ENCODE assay signal across 15 cellular contexts in the genomic region with DNA sequence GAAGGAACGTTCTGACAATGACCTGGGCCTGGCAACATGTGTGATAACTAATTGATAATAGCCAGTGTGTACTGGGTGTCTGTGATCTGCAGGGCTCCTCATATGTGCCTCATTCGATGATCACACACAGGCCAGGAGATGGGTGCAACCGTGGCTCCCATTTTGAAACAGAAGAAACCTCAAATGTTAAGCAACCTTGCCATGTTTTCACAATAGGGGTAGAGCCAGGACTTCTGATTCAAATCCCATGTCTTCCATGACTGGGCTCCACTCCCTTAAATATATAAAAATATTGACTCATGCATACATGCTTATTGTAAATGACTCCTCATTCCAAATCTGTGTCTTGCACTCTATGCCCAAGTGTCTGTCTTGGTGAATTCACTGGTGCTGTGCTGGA. TPM values are rescaled to one million over a fixed set of nuclear protein-coding genes. Genes with fewer than 3 reads are reported as not detected.
DNase-seq lines count a peak whose midpoint lies in the region; ATAC-seq and TF ChIP-seq lines count a peak whose summit lies in the region.
"Had no signal": no experiment of that assay in that cellular context is flagged by ENCODE, and none has a peak within 500 bp of the region (broad histone marks: within the 10 kb centered on the region; RNA-seq: fewer than 3 reads in every experiment).

No MANE protein-coding gene starts in this region.

- H3K4me3 Mint-ChIP-seq in CD14-positive monocyte, result peak overlapping the region in 1 of 2 donors; percentile 36
- H3K4me3 Mint-ChIP-seq in central memory CD8-positive, alpha-beta T cell, result no peak overlapping the region
- no peak overlapping the region for H3K4me3 Mint-ChIP-seq in natural killer cell treated with Interleukin-12 subunit alpha and Interleukin-12 subunit beta and Interleukin-15 and Interleukin-18, amount 100 ng/mL, for 72 hours
- H3K4me3 Mint-ChIP-seq: stimulated activated naive B cell treated with anti-CD40 and anti-IgM and Interleukin-4, amounts not matched to agents 10 μg/mL and 1 μg/mL and 100 μg/mL, for 72 hours had no signal

- peak overlapping the region; percentile 71 to 87 (median 80) for H3K27ac Mint-ChIP-seq in CD14-positive monocyte
- H3K27ac Mint-ChIP-seq in central memory CD8-positive, alpha-beta T cell (ENCODE audit: low read depth), result peak overlapping the region; percentile 99
- H3K27ac Mint-ChIP-seq in natural killer cell treated with Interleukin-12 subunit alpha and Interleukin-12 subunit beta and Interleukin-15 and Interleukin-18, amount 100 ng/mL, for 72 hours, result peak overlapping the region; percentile 5 to 76
- H3K27ac Mint-ChIP-seq: stimulated activated naive B cell treated with anti-CD40 and anti-IgM and Interleukin-4, amounts not matched to agents 10 μg/mL and 1 μg/mL and 100 μg/mL, for 72 hours had no signal

- no peak for ATAC-seq in central memory CD8-positive, alpha-beta T cell (replicated peaks; ENCODE audit: extremely low read depth, poor library complexity, severe bottlenecking)
- ATAC-seq in natural killer cell treated with Interleukin-12 subunit alpha and Interleukin-12 subunit beta and Interleukin-15 and Interleukin-18, amount 100 ng/mL, for 72 hours, result peak; percentile 50 to 68
- ATAC-seq: left cardiac atrium; stimulated activated naive B cell treated with anti-CD40 and anti-IgM and Interleukin-4, amounts not matched to agents 10 μg/mL and 1 μg/mL and 100 μg/mL, for 72 hours had no signal

- intact Hi-C loops in CD14-positive monocyte (cut with micrococcal nuclease), result loop anchor here in 1 of 2 donors (2.0 kb wide), 1 partner anchor 29 kb away; no protein-coding TSS in a partner anchor

- no peak for TF ChIP-seq CTCF in CD14-positive monocyte (IDR thresholded peaks at IDR 0.05)

- peaks cover 0 to 1% (median 0%) of the 10 kb centered on the region in 3 donors for H3K27me3 Mint-ChIP-seq in CD14-positive monocyte (ENCODE audit: low read depth in 3 of 3)
- H3K27me3 Mint-ChIP-seq in central memory CD8-positive, alpha-beta T cell, result no peaks in the 10 kb centered on the region
- H3K27me3 Mint-ChIP-seq in natural killer cell treated with Interleukin-12 subunit alpha and Interleukin-12 subunit beta and Interleukin-15 and Interleukin-18, amount 100 ng/mL, for 72 hours, result no peaks in the 10 kb centered on the region
- H3K27me3 Mint-ChIP-seq: stimulated activated naive B cell treated with anti-CD40 and anti-IgM and Interleukin-4, amounts not matched to agents 10 μg/mL and 1 μg/mL and 100 μg/mL, for 72 hours had no signal

- DNase-seq in CD14-positive monocyte (ENCODE audit: low spot score), result no peak
- peak; percentile 29 for DNase-seq in MV-4-11 (lab: John Stamatoyannopoulos, UW)
- no peak for DNase-seq in central memory CD8-positive, alpha-beta T cell (ENCODE audit: low spot score in 2 of 2)
- DNase-seq in natural killer cell treated with Interleukin-12 subunit alpha and Interleukin-12 subunit beta and Interleukin-15 and Interleukin-18, amount 100 ng/mL, for 72 hours (ENCODE audit: low spot score), result peak; percentile 22
- DNase-seq in dedifferentiated amniotic fluid mesenchymal stem cell (ENCODE audit: extremely low spot score), result no peak
- DNase-seq in NCI-H748 treated with DMSO at 0.1 percent for 48 hours (lab: John Stamatoyannopoulos, UW), result no peak
- no peak for DNase-seq in NOMO-1 treated with dmso at 0.1 percent for 144 hours (lab: John Stamatoyannopoulos, UW; ENCODE audit: unreplicated experiment)
- DNase-seq in germinal center (ENCODE audit: low spot score), result no peak
- DNase-seq: activated CD4-positive, alpha-beta T cell treated with anti-CD3 and anti-CD28 coated beads, Interleukin-2, amount 50 U/mL, for 4 hours; dermis blood vessel endothelial cell; left cardiac atrium; NCI-H1417; NCI-H446 treated with DMSO at 0.1 percent for 48 hours; stimulated activated naive B cell treated with anti-CD40 and anti-IgM and Interleukin-4, amounts not matched to agents 10 μg/mL and 1 μg/mL and 100 μg/mL, for 72 hours had no signal

- H3K36me3 Mint-ChIP-seq in CD14-positive monocyte, result peaks cover 85 to 92% of the 10 kb centered on the region in 2 donors
- peaks cover 46% of the 10 kb centered on the region for H3K36me3 Mint-ChIP-seq in central memory CD8-positive, alpha-beta T cell (ENCODE audit: insufficient read depth)
- H3K36me3 Mint-ChIP-seq in natural killer cell treated with Interleukin-12 subunit alpha and Interleukin-12 subunit beta and Interleukin-15 and Interleukin-18, amount 100 ng/mL, for 72 hours, result peaks cover 9% of the 10 kb centered on the region

- peaks cover 68% of the 10 kb centered on the region for H3K4me1 Mint-ChIP-seq in CD14-positive monocyte
- peaks cover 60% of the 10 kb centered on the region for H3K4me1 Mint-ChIP-seq in central memory CD8-positive, alpha-beta T cell
- H3K4me1 Mint-ChIP-seq in natural killer cell treated with Interleukin-12 subunit alpha and Interleukin-12 subunit beta and Interleukin-15 and Interleukin-18, amount 100 ng/mL, for 72 hours (ENCODE audit: low read depth in 2 of 2), result peaks cover 39 to 58% of the 10 kb centered on the region in 2 donors

- H3K9me3 Mint-ChIP-seq in CD14-positive monocyte, result peaks cover 0 to 7% (median 2%) of the 10 kb centered on the region in 7 donors
- no peaks in the 10 kb centered on the region for H3K9me3 Mint-ChIP-seq in central memory CD8-positive, alpha-beta T cell
- peaks cover 4% of the 10 kb centered on the region for H3K9me3 Mint-ChIP-seq in natural killer cell treated with Interleukin-12 subunit alpha and Interleukin-12 subunit beta and Interleukin-15 and Interleukin-18, amount 100 ng/mL, for 72 hours

RNA-seq across cellular contexts. Expression of gene APOL3, which starts 11.1 kb away (rescaled TPM):
- 10 to 100 TPM; 39.9 to 61.3 TPM for polyA plus RNA-seq in CD14-positive monocyte
- total RNA-seq in natural killer cell treated with Interleukin-12 subunit alpha and Interleukin-12 subunit beta and Interleukin-15 and Interleukin-18, amount 100 ng/mL, for 72 hours, result 100 to 1,000 TPM in 1 of 2 donors, 10 to 100 TPM in 1; 79.8 to 169 TPM

RNA-seq across cellular contexts. Expression of gene APOL4, which starts 52.1 kb away (rescaled TPM):
- polyA plus RNA-seq in CD14-positive monocyte, result 1 to 10 TPM in 1 of 2 donors, under 1 TPM in 1; 0.71 to 1.4 TPM
- 1 to 10 TPM in 1 of 2 donors, under 1 TPM in 1; 0.64 to 1.5 TPM for total RNA-seq in natural killer cell treated with Interleukin-12 subunit alpha and Interleukin-12 subunit beta and Interleukin-15 and Interleukin-18, amount 100 ng/mL, for 72 hours
- total RNA-seq: astrocyte had no signal

Comparison
In these comparisons a context has a peak if more than half of its experiments do, and no peak if none do; other contexts are left out.
1. DNase-seq: peak in MV-4-11 (single experiment) and natural killer cell treated with Interleukin-12 subunit alpha and Interleukin-12 subunit beta and Interleukin-15 and Interleukin-18, amount 100 ng/mL, for 72 hours (single experiment); none in CD14-positive monocyte (single experiment), central memory CD8-positive, alpha-beta T cell (0 of 2), dedifferentiated amniotic fluid mesenchymal stem cell (single experiment), NCI-H748 treated with DMSO at 0.1 percent for 48 hours (single experiment), NOMO-1 treated with dmso at 0.1 percent for 144 hours (single experiment) and germinal center (single experiment).
2. H3K27ac Mint-ChIP-seq: peak in every context shown above with its lines; median percentile 99 in central memory CD8-positive, alpha-beta T cell; 80 in CD14-positive monocyte; 40 in natural killer cell treated with Interleukin-12 subunit alpha and Interleukin-12 subunit beta and Interleukin-15 and Interleukin-18, amount 100 ng/mL, for 72 hours.